Comparison of ENCODE assay signal across 3 cellular contexts in genomic region chr10:133129854-133130495, GRCh38.
TF ChIP-seq lines count a peak whose summit lies in the region.

No MANE protein-coding gene starts in this region.

TF ChIP-seq in SK-N-SH, 30 proteins besides CTCF, POLR2A, EP300 and RAD21 (continued from another document and continues in another):
- TF ChIP-seq IRF3 (IDR thresholded peaks at IDR 0.05; ENCODE audit: low read depth, low read length) (no peak), YY1 (IDR thresholded peaks at IDR 0.05; ENCODE audit: low read depth) (no peak), JUND (IDR thresholded peaks at IDR 0.05) (no peak), USF1 (IDR thresholded peaks at IDR 0.05; ENCODE audit: borderline replicate concordance, low read depth) (no peak), TEAD4 (IDR thresholded peaks at IDR 0.05; ENCODE audit: borderline replicate concordance, insufficient read depth) (no peak), FOXJ3 (CRISPR knock-in tag; IDR thresholded peaks at IDR 0.05) (no peak), PBX3 (IDR thresholded peaks at IDR 0.05) (no peak), ELF1 (IDR thresholded peaks at IDR 0.05) (no peak), REST (IDR thresholded peaks at IDR 0.05; ENCODE audit: low read depth, low read length) (no peak), RXRA (IDR thresholded peaks at IDR 0.05; ENCODE audit: borderline replicate concordance, low read depth) (no peak), SIN3A (IDR thresholded peaks at IDR 0.05; ENCODE audit: borderline replicate concordance, low read depth, low read length) (no peak), MXI1 (IDR thresholded peaks at IDR 0.05; ENCODE audit: low read depth, low read length) (no peak)

TF ChIP-seq in SK-N-SH treated with all-trans-retinoic acid at 6 μM for 48 hours, 23 proteins besides CTCF, POLR2A, EP300 and RAD21 (continued from another document):
- TF ChIP-seq TSHZ2 (CRISPR knock-in tag; IDR thresholded peaks at IDR 0.05) (no peak), TOX (CRISPR knock-in tag; IDR thresholded peaks at IDR 0.05; ENCODE audit: borderline replicate concordance) (no peak)

TF ChIP-seq in A549, 52 proteins besides CTCF, POLR2A, EP300 and RAD21 (continued from another document):
- TF ChIP-seq REST (IDR thresholded peaks at IDR 0.05) (no peak), RNF2 (IDR thresholded peaks at IDR 0.05; ENCODE audit: borderline replicate concordance, low read depth) (no peak), HES2 (IDR thresholded peaks at IDR 0.05) (no peak), MAX (IDR thresholded peaks at IDR 0.05) (no peak), NR3C1 (IDR thresholded peaks at IDR 0.05) (no peak), ZFP36 (IDR thresholded peaks at IDR 0.05; ENCODE audit: borderline replicate concordance, partially characterized antibody) (no peak), CBX2 (IDR thresholded peaks at IDR 0.05; ENCODE audit: borderline replicate concordance, low read depth) (no peak), KDM5A (IDR thresholded peaks at IDR 0.05) (no peak)
